ENCODE assay signal across 24 cellular contexts in the genomic region with DNA sequence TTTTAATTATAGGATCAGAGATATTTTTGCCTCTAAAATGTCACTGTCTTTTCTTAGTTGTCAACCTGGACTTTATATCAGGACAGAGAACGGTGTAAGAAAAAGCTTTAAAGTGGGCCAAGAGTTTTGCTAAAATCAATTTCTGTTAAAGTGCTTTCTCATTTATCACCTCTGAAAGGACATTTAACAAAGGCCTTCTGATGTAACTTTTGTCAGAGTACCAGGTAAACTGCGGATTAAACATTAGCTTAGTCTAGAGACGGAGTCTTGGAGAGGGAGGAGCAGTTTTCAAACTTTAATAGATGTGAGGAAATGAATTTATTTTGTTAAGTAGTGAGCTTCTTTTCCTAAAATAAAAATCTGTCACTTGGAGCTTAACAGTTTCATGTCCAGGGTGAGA. TPM values are rescaled to one million over a fixed set of nuclear protein-coding genes. Genes with fewer than 3 reads are reported as not detected.
DNase-seq lines count a peak whose midpoint lies in the region; ATAC-seq and TF ChIP-seq lines count a peak whose summit lies in the region.
"Had no signal": no experiment of that assay in that cellular context is flagged by ENCODE, and none has a peak within 500 bp of the region (broad histone marks: within the 10 kb centered on the region; RNA-seq: fewer than 3 reads in every experiment).

No MANE protein-coding gene starts in this region.

- peaks cover 33% of the 10 kb centered on the region for H3K4me1 Mint-ChIP-seq in Calu3 (ENCODE audit: low read depth, unreplicated experiment)
- H3K4me1 Mint-ChIP-seq in naive thymus-derived CD8-positive, alpha-beta T cell: peaks cover 0 to 8% (median 0%) of the 10 kb centered on the region in 4 donors
- H3K4me1 Mint-ChIP-seq: CD4-positive, CD25-positive, alpha-beta regulatory T cell had no signal

- TF ChIP-seq CTCF in Calu3 (IDR thresholded peaks at IDR 0.05; ENCODE audit: unreplicated experiment): no peak
- no peak for TF ChIP-seq CTCF in body of pancreas (IDR thresholded peaks at IDR 0.05)
- TF ChIP-seq CTCF in right lobe of liver (IDR thresholded peaks at IDR 0.05): no peak

- no peaks in the 10 kb centered on the region for H3K9me3 Mint-ChIP-seq in Calu3 (ENCODE audit: low read depth, unreplicated experiment)
- peaks cover 0 to 3% (median 0%) of the 10 kb centered on the region in 9 donors for H3K9me3 Mint-ChIP-seq in naive thymus-derived CD8-positive, alpha-beta T cell

- H3K27ac ChIP-seq in body of pancreas (peak overlapping the region in 3 of 4 donors; percentile 13 to 48 (median 27)), right lobe of liver (peak overlapping the region in 2 of 3 donors; percentile 27 to 63)
- H3K27ac ChIP-seq: KMS-11 had no signal

- no peaks in the 10 kb centered on the region for H3K27me3 ChIP-seq in body of pancreas
- H3K27me3 ChIP-seq in right lobe of liver: no peaks in the 10 kb centered on the region

- intact Hi-C loops in Calu3 (cut with micrococcal nuclease; ENCODE audit: unreplicated experiment) (loop anchor here (10.0 kb wide), 1 partner anchor 419 kb away; no protein-coding TSS in a partner anchor), body of pancreas (cut with DNase I) (no loop called here), right lobe of liver (cut with DNase I) (no loop called here)

- H3K36me3 ChIP-seq in body of pancreas (replicated peaks in 1 of 2; ENCODE audit: insufficient read depth in 1 of 2, low read depth in 2 of 2): no peaks in the 10 kb centered on the region
- H3K36me3 ChIP-seq in right lobe of liver: no peaks in the 10 kb centered on the region
- H3K36me3 ChIP-seq: HAP-1 had no signal

- TF ChIP-seq POLR2A in body of pancreas (IDR thresholded peaks at IDR 0.05): no peak
- TF ChIP-seq POLR2A in right lobe of liver (IDR thresholded peaks at IDR 0.05): no peak

- DNase-seq in Calu3 (no peak), body of pancreas (no peak), right lobe of liver (no peak), midbrain (lab: John Stamatoyannopoulos, UW) (no peak), hepatic stellate cell (ENCODE audit: low spot score) (no peak)
- no peak for DNase-seq in naive thymus-derived CD8-positive, alpha-beta T cell
- DNase-seq: CD4-positive, CD25-positive, alpha-beta regulatory T cell; DMS79; GF-D8; GOT3; NCI-H1048; NCI-H1417; NCI-H1694; NCI-H2029 treated with DMSO at 0.1 percent for 48 hours; NCI-H446 treated with DMSO at 0.1 percent for 48 hours; NCI-H526; NCI-H82; NK-92 treated with Interleukin-12 subunit alpha and Interleukin-12 subunit beta, amount 100 ng/mL, for 24 hours; RPMI8226; SHP77 had no signal

- H3K4me1 ChIP-seq in body of pancreas: peaks cover 19% of the 10 kb centered on the region
- H3K4me1 ChIP-seq in right lobe of liver: peaks cover 0 to 31% (median 0%) of the 10 kb centered on the region in 4 donors
- H3K4me1 ChIP-seq: HAP-1 had no signal

- ATAC-seq in body of pancreas: peak; percentile 79
- ATAC-seq in right lobe of liver: peak; percentile 76 to 90 (median 90)
- ATAC-seq in naive thymus-derived CD8-positive, alpha-beta T cell: no peak
- ATAC-seq in HG02938 (IDR thresholded peaks at IDR 0.05; ENCODE audit: unreplicated experiment): no peak

- H3K27ac Mint-ChIP-seq in Calu3 (ENCODE audit: unreplicated experiment): peak overlapping the region; percentile 52
- no peak overlapping the region for H3K27ac Mint-ChIP-seq in naive thymus-derived CD8-positive, alpha-beta T cell
- H3K27ac Mint-ChIP-seq: CD4-positive, CD25-positive, alpha-beta regulatory T cell; IgD-negative memory B cell had no signal

- 18 to 22% methylated on average over 3 of the region's 3 CpGs for WGBS in body of pancreas, 2 donors
- WGBS in right lobe of liver (ENCODE audit: insufficient coverage, low coverage, low lambda C conversion rate, missing lambda C conversion rate): 19% methylated on average over 3 of the region's 3 CpGs

- H3K4me3 Mint-ChIP-seq in Calu3 (ENCODE audit: low read depth, unreplicated experiment): no peak overlapping the region
- H3K4me3 Mint-ChIP-seq in naive thymus-derived CD8-positive, alpha-beta T cell: no peak overlapping the region
- H3K4me3 Mint-ChIP-seq: CD4-positive, CD25-positive, alpha-beta regulatory T cell; IgD-negative memory B cell had no signal

- CTCF ChIA-PET in Calu3 (lab: Charles Lee): no interaction called here

- BruUV-seq in Calu3 (replicated peaks; lab: Mats Ljungman, UMichigan): no TSS peak

- POLR2A ChIA-PET in naive thymus-derived CD8-positive, alpha-beta T cell (lab: Charles Lee): no interaction called here

- H3K4me3 ChIP-seq in body of pancreas (no peak overlapping the region), right lobe of liver (no peak overlapping the region)
- H3K4me3 ChIP-seq: HAP-1 had no signal

- H3K36me3 Mint-ChIP-seq in Calu3 (ENCODE audit: insufficient read depth, unreplicated experiment): no peaks in the 10 kb centered on the region
- H3K36me3 Mint-ChIP-seq in naive thymus-derived CD8-positive, alpha-beta T cell: no peaks in the 10 kb centered on the region
- H3K36me3 Mint-ChIP-seq: CD4-positive, CD25-positive, alpha-beta regulatory T cell; IgD-negative memory B cell had no signal

- no peaks in the 10 kb centered on the region for H3K27me3 Mint-ChIP-seq in Calu3 (ENCODE audit: unreplicated experiment)
- peaks cover 0 to 4% (median 0%) of the 10 kb centered on the region in 5 donors for H3K27me3 Mint-ChIP-seq in naive thymus-derived CD8-positive, alpha-beta T cell

- H3K9me3 ChIP-seq in body of pancreas: no peaks in the 10 kb centered on the region
- H3K9me3 ChIP-seq in right lobe of liver: no peaks in the 10 kb centered on the region
- H3K9me3 ChIP-seq: HAP-1 had no signal

RNA-seq across cellular contexts. Expression of gene BMPR1B, which starts 33.7 kb away (rescaled TPM):
- total RNA-seq in Calu3 (2022): 6.3 and 9.2 TPM in 2 replicates
- total RNA-seq in body of pancreas: 1 to 10 TPM in 1 of 2 donors, under 1 TPM in 1; 0.99 to 1.3 TPM
- 1 to 10 TPM in 1 of 6 experiments, under 1 TPM in 5; 0.31 to 1.6 (median 0.62) TPM for total RNA-seq in right lobe of liver
- not detected for total RNA-seq in naive thymus-derived CD8-positive, alpha-beta T cell
- polyA plus RNA-seq in naive thymus-derived CD8-positive, alpha-beta T cell: not detected
- polyA plus RNA-seq: IgD-negative memory B cell had no signal

Comparison
In these comparisons a context has a peak if more than half of its experiments do, and no peak if none do; other contexts are left out.
1. ATAC-seq: peak in body of pancreas (single experiment) and right lobe of liver (4 of 4); none in naive thymus-derived CD8-positive, alpha-beta T cell (0 of 2) and HG02938 (single experiment).